ENCODE assay signal across 15 cellular contexts in the genomic region with DNA sequence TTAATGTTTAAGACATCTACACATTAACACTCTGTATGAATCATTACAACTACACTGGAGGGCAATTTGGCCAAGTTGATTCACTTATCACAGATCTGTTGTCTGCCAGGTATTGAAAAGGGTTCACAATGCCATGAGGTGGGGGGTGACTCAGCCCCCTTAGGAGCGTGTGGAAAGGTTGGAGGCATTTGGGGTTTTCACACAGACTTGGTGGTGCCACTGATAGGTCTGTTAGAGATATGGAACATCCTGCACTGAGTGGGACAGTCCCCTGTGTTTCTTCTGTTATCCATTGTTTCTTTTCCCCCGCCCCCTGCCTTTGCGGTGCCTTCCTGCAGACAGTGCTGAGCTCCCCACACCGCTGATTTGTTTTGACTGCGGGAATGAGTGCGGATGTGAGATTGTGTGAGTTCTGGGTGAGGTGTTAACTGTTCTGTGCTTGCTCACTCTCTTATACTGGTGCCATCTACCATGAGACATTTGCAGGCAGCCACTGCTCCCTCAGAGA. TPM values are rescaled to one million over a fixed set of nuclear protein-coding genes. Genes with fewer than 3 reads are reported as not detected.
DNase-seq lines count a peak whose midpoint lies in the region; ATAC-seq, FAIRE-seq and TF ChIP-seq lines count a peak whose summit lies in the region.
"Had no signal": no experiment of that assay in that cellular context is flagged by ENCODE, and none has a peak within 500 bp of the region (broad histone marks: within the 10 kb centered on the region; RNA-seq: fewer than 3 reads in every experiment).

No MANE protein-coding gene starts in this region.

- H2BK120ac ChIP-seq in mesendoderm (ENCODE audit: low read depth, low read length): no peak overlapping the region

- H3K4me1 Mint-ChIP-seq in CD8-positive, alpha-beta T cell (ENCODE audit: low read depth): no peaks in the 10 kb centered on the region
- H3K4me1 Mint-ChIP-seq in GM23338: no peaks in the 10 kb centered on the region
- H3K4me1 Mint-ChIP-seq: activated B cell treated with CpG ODN at 0.5 μM for 24 hours, B cell, T-cell had no signal

- TF ChIP-seq CTCF in CD8-positive, alpha-beta T cell (IDR thresholded peaks at IDR 0.05): no peak
- TF ChIP-seq CTCF in GM23338 (conservative IDR thresholded peaks at IDR 0.05; ENCODE audit: low read depth in 2 of 2): no peak
- no peak for TF ChIP-seq CTCF in bronchial epithelial cell (IDR thresholded peaks at IDR 0.05; ENCODE audit: insufficient read depth, low read length, severe bottlenecking)
- no peak for TF ChIP-seq CTCF in kidney (IDR thresholded peaks at IDR 0.05; ENCODE audit: borderline replicate concordance, extremely low read depth, insufficient read depth)

- no peaks in the 10 kb centered on the region for H4K20me1 ChIP-seq in GM23338 (replicated peaks; ENCODE audit: insufficient read depth)

- H3K4me3 ChIP-seq in CD8-positive, alpha-beta T cell (ENCODE audit: low read depth, low read length): no peak overlapping the region
- no peak overlapping the region for H3K4me3 ChIP-seq in GM23338
- no peak overlapping the region for H3K4me3 ChIP-seq in bronchial epithelial cell (ENCODE audit: low read depth, low read length)
- H3K4me3 ChIP-seq in mesendoderm (ENCODE audit: low read length): no peak overlapping the region
- H3K4me3 ChIP-seq in kidney (ENCODE audit: low read length in 2 of 2): no peak overlapping the region
- H3K4me3 ChIP-seq: lung, uterus had no signal

- no peak overlapping the region for H2BK5ac ChIP-seq in mesendoderm (ENCODE audit: low read length)

- H3K4me2 ChIP-seq in GM23338 (no peak overlapping the region), mesendoderm (ENCODE audit: low read length) (no peak overlapping the region)

- H3K9me3 ChIP-seq in CD8-positive, alpha-beta T cell (ENCODE audit: low read length): no peaks in the 10 kb centered on the region
- H3K9me3 ChIP-seq in kidney (ENCODE audit: control insufficient read depth in 1 of 2, low read length in 2 of 2): no peaks in the 10 kb centered on the region
- H3K9me3 ChIP-seq: uterus had no signal

- POLR2A ChIA-PET in CD8-positive, alpha-beta T cell (lab: Charles Lee): no interaction called here

- no peaks in the 10 kb centered on the region for H3K36me3 Mint-ChIP-seq in CD8-positive, alpha-beta T cell
- no peaks in the 10 kb centered on the region for H3K36me3 Mint-ChIP-seq in GM23338 (ENCODE audit: low read depth)
- H3K36me3 Mint-ChIP-seq: T-cell had no signal

- H4K5ac ChIP-seq in mesendoderm (ENCODE audit: low read length): no peak overlapping the region

- H3K9ac ChIP-seq in mesendoderm (ENCODE audit: low read length): no peak overlapping the region
- H3K9ac ChIP-seq in kidney (ENCODE audit: low read length in 2 of 2): no peak overlapping the region

- no peak overlapping the region for H3K4ac ChIP-seq in mesendoderm (ENCODE audit: low read depth, low read length)

- no peaks in the 10 kb centered on the region for H3K27me3 Mint-ChIP-seq in CD8-positive, alpha-beta T cell (ENCODE audit: low read depth)
- peaks cover 1% of the 10 kb centered on the region for H3K27me3 Mint-ChIP-seq in GM23338 (ENCODE audit: insufficient read depth, low read depth, poor library complexity)
- H3K27me3 Mint-ChIP-seq: B cell had no signal

- H3F3A ChIP-seq in GM23338 (replicated peaks; ENCODE audit: low read depth): no peaks in the 10 kb centered on the region

- H3K79me2 ChIP-seq in GM23338 (replicated peaks; ENCODE audit: insufficient read depth) (no peaks in the 10 kb centered on the region), mesendoderm (ENCODE audit: control insufficient read depth, insufficient read depth, low read length) (no peaks in the 10 kb centered on the region)

- H3K23ac ChIP-seq in mesendoderm (ENCODE audit: low read length): no peak overlapping the region

- H3K9me2 ChIP-seq in GM23338 (ENCODE audit: insufficient read depth): no peaks in the 10 kb centered on the region

- no peak overlapping the region for H3K18ac ChIP-seq in mesendoderm (ENCODE audit: low read length)

- H3K27ac ChIP-seq in CD8-positive, alpha-beta T cell (ENCODE audit: low read depth, low read length): no peak overlapping the region
- 0 out of 2 replicates have a peak overlapping the region, but pooled peaks have one; percentile 39 for H3K27ac ChIP-seq in GM23338 (ENCODE audit: low read depth)
- H3K27ac ChIP-seq in mesendoderm (ENCODE audit: low read depth, low read length): peak overlapping the region; percentile 48
- H3K27ac ChIP-seq in kidney (ENCODE audit: low read depth in 2 of 2, low read length in 2 of 2): no peak overlapping the region
- H3K27ac ChIP-seq in caudate nucleus (ENCODE audit: low read depth, low read length): no peak overlapping the region
- H3K27ac ChIP-seq: uterus had no signal

- no peak overlapping the region for H3K4me3 Mint-ChIP-seq in CD8-positive, alpha-beta T cell
- no peak overlapping the region for H3K4me3 Mint-ChIP-seq in GM23338
- H3K4me3 Mint-ChIP-seq: activated B cell treated with CpG ODN at 0.5 μM for 24 hours, B cell, T-cell had no signal

- no peaks in the 10 kb centered on the region for H3K36me3 ChIP-seq in CD8-positive, alpha-beta T cell (ENCODE audit: insufficient read depth, low read length)
- H3K36me3 ChIP-seq in GM23338 (ENCODE audit: insufficient read depth) (no peaks in the 10 kb centered on the region), bronchial epithelial cell (ENCODE audit: control insufficient read depth, insufficient read depth, low read length) (no peaks in the 10 kb centered on the region), mesendoderm (ENCODE audit: control insufficient read depth, insufficient read depth, low read length) (no peaks in the 10 kb centered on the region), kidney (ENCODE audit: control insufficient read depth in 1 of 2, insufficient read depth in 2 of 2, low read length in 2 of 2) (no peaks in the 10 kb centered on the region)
- H3K36me3 ChIP-seq: uterus had no signal

- H2BK15ac ChIP-seq in mesendoderm (replicated peaks; ENCODE audit: low read depth): no peak overlapping the region

- no peaks in the 10 kb centered on the region for H3K4me1 ChIP-seq in CD8-positive, alpha-beta T cell (ENCODE audit: insufficient read depth, low read length)
- H3K4me1 ChIP-seq in GM23338 (ENCODE audit: insufficient read depth) (no peaks in the 10 kb centered on the region), mesendoderm (ENCODE audit: control insufficient read depth, low read depth, low read length) (peaks cover 2% of the 10 kb centered on the region), kidney (ENCODE audit: control insufficient read depth in 1 of 2, insufficient read depth in 1 of 2, low read depth in 1 of 2, low read length in 2 of 2) (no peaks in the 10 kb centered on the region)
- H3K4me1 ChIP-seq: uterus had no signal

- peak overlapping the region; percentile 59; the same call in 1 of the 2 replicates for H2AFZ ChIP-seq in GM23338

- H3K27ac Mint-ChIP-seq in CD8-positive, alpha-beta T cell: no peak overlapping the region
- H3K27ac Mint-ChIP-seq in GM23338: no peak overlapping the region
- H3K27ac Mint-ChIP-seq: activated B cell treated with CpG ODN at 0.5 μM for 24 hours, B cell had no signal

- peak; percentile 63 for ATAC-seq in CD8-positive, alpha-beta T cell
- ATAC-seq in GM23338: no peak

- FAIRE-seq in bronchial epithelial cell (lab: Jason Lieb, UNC): no peak
- FAIRE-seq in kidney (lab: Jason Lieb, UNC): no peak

- CTCF ChIA-PET in CD8-positive, alpha-beta T cell (lab: Charles Lee): no interaction called here

- peak overlapping the region; percentile 45 for H3K56ac ChIP-seq in mesendoderm (ENCODE audit: low read length)

- H2AK5ac ChIP-seq in mesendoderm (ENCODE audit: low read length): no peak overlapping the region

- intact Hi-C loops in CD8-positive, alpha-beta T cell (cut with DNase I, micrococcal nuclease): no loop called here
- intact Hi-C loops in kidney (cut with DNase I): no loop called here

- no peaks in the 10 kb centered on the region for H3K79me1 ChIP-seq in mesendoderm (ENCODE audit: low read length)

- no peak for DNase-seq in CD8-positive, alpha-beta T cell
- DNase-seq in GM23338 (ENCODE audit: low spot score): no peak
- peak; percentile 74 for DNase-seq in bronchial epithelial cell (ENCODE audit: low read depth)
- peak; percentile 86 for DNase-seq in mesendoderm
- no peak for DNase-seq in kidney
- DNase-seq in MV-4-11 (lab: John Stamatoyannopoulos, UW): no peak
- DNase-seq in NCI-H446 treated with DMSO at 0.1 percent for 48 hours (lab: John Stamatoyannopoulos, UW): no peak
- DNase-seq in caudate nucleus (lab: John Stamatoyannopoulos, UW): no peak
- DNase-seq: activated B cell treated with CpG ODN at 0.5 μM for 24 hours; DMS79; stimulated activated naive CD4-positive, alpha-beta T cell treated with Interleukin-2 at 50 U/mL for 16 hours; T-cell; uterus had no signal

- no peaks in the 10 kb centered on the region for H3K27me3 ChIP-seq in CD8-positive, alpha-beta T cell (ENCODE audit: insufficient read depth, low read length)
- H3K27me3 ChIP-seq in GM23338 (ENCODE audit: insufficient read depth): no peaks in the 10 kb centered on the region
- no peaks in the 10 kb centered on the region for H3K27me3 ChIP-seq in bronchial epithelial cell (ENCODE audit: control insufficient read depth, insufficient read depth, low read length)
- no peaks in the 10 kb centered on the region for H3K27me3 ChIP-seq in mesendoderm (ENCODE audit: insufficient read depth, low read length, poor library complexity)
- H3K27me3 ChIP-seq: uterus had no signal

- no CpG with 5 or more reads among the region's 6 CpGs for WGBS in mesendoderm (ENCODE audit: extremely low coverage, insufficient coverage, low lambda C conversion rate)

- no peaks in the 10 kb centered on the region for H3K9me3 Mint-ChIP-seq in CD8-positive, alpha-beta T cell
- H3K9me3 Mint-ChIP-seq in GM23338: no peaks in the 10 kb centered on the region
- H3K9me3 Mint-ChIP-seq: activated B cell treated with CpG ODN at 0.5 μM for 24 hours, T-cell had no signal

- H4K8ac ChIP-seq in mesendoderm (ENCODE audit: low read depth, low read length): no peak overlapping the region

TF ChIP-seq in GM23338, 12 proteins besides CTCF, POLR2A, EP300 and RAD21:
- TF ChIP-seq STAT1 (IDR thresholded peaks at IDR 0.05; ENCODE audit: unreplicated experiment): no peak
TF ChIP-seq in GM23338: peak in this region for 0.

RNA-seq across cellular contexts. Expression of a gene that starts 9.3 kb away (rescaled TPM):
- total RNA-seq in CD8-positive, alpha-beta T cell: 10 to 100 TPM; 66.8 to 75.2 TPM
- total RNA-seq in GM23338 (2014; rRNA removed; shearing (Covaris generic)): 94.2 and 94.8 TPM in 2 replicates
- polyA plus RNA-seq in GM23338 (2016; fragmentation: Nextera tagmentation; extraction: Ambion mirVana): 49.6 and 62.5 TPM in 2 replicates
- total RNA-seq in bronchial epithelial cell: 46.1 and 49.5 TPM in 2 replicates
- 55.0 TPM for polyA plus RNA-seq in mesendoderm (2013, experiment 1 of 2)
- polyA plus RNA-seq in mesendoderm (2013, experiment 2 of 2): 56.2 TPM
- total RNA-seq in kidney: 66.1 TPM
- 37.9 TPM for polyA plus RNA-seq in kidney (ENCODE audit: insufficient read depth, low read depth, low replicate concordance)

RNA-seq across cellular contexts. Expression of a gene that starts 9.4 kb away (rescaled TPM):
- total RNA-seq in CD8-positive, alpha-beta T cell: 10 to 100 TPM; 43.0 to 49.6 TPM
- 98.8 and 106 TPM in 2 replicates for total RNA-seq in GM23338 (2014; rRNA removed; shearing (Covaris generic))
- polyA plus RNA-seq in GM23338 (2016; fragmentation: Nextera tagmentation; extraction: Ambion mirVana): 263 and 289 TPM in 2 replicates
- total RNA-seq in bronchial epithelial cell: 65.0 and 66.6 TPM in 2 replicates
- 194 TPM for polyA plus RNA-seq in mesendoderm (2013, experiment 1 of 2)
- polyA plus RNA-seq in mesendoderm (2013, experiment 2 of 2): 191 TPM
- 40.4 TPM for total RNA-seq in kidney
- 33.4 TPM for polyA plus RNA-seq in kidney (ENCODE audit: insufficient read depth, low read depth, low replicate concordance)

Comparison
In these comparisons a context has a peak if more than half of its experiments do, and no peak if none do; other contexts are left out.
1. DNase-seq: peak in bronchial epithelial cell (single experiment) and mesendoderm (single experiment); none in CD8-positive, alpha-beta T cell (0 of 7), GM23338 (single experiment), kidney (single experiment), MV-4-11 (single experiment), NCI-H446 treated with DMSO at 0.1 percent for 48 hours (single experiment) and caudate nucleus (0 of 61).
2. H3K27ac ChIP-seq: peak in GM23338 (single experiment) and mesendoderm (single experiment); none in CD8-positive, alpha-beta T cell (single experiment), kidney (0 of 2) and caudate nucleus (single experiment).